In the genomic region with DNA sequence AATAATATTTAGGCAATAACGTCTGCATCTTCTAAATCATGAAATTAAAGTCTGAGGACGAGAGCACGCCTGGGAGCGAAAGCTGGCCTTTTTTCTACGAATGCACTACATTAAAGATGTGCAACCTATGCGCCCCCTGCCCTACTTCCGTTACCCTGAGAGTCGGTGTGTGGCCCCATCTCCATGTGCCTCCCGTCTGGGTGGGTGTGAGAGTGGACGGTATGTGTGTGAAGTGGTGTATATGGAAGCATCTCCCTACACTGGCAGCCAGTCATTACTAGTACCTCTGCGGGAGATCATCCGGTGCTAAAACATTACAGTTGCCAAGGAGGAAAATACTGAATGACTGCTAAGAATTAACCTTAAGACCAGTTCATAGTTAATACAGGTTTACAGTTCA, we compare ENCODE assay signal across 21 cellular contexts. TPM values are rescaled to one million over a fixed set of nuclear protein-coding genes. Genes with fewer than 3 reads are reported as not detected.
DNase-seq lines count a peak whose midpoint lies in the region; ATAC-seq and TF ChIP-seq lines count a peak whose summit lies in the region.
"Had no signal": no experiment of that assay in that cellular context is flagged by ENCODE, and none has a peak within 500 bp of the region (broad histone marks: within the 10 kb centered on the region; RNA-seq: fewer than 3 reads in every experiment).

No MANE protein-coding gene starts in this region.

- in situ Hi-C loops in G401 (cut with HindIII; ENCODE audit: low sequenced_read_pairs), result no loop called here

- H3K9ac ChIP-seq in endodermal cell (ENCODE audit: extremely low read depth, low read length, poor library complexity, severe bottlenecking), result no peak overlapping the region

- no peak for TF ChIP-seq CTCF in endodermal cell (conservative IDR thresholded peaks at IDR 0.05)
- TF ChIP-seq CTCF in body of pancreas (IDR thresholded peaks at IDR 0.05), result no peak

- H3K4me3 Mint-ChIP-seq in endodermal cell, result no peak overlapping the region
- H3K4me3 Mint-ChIP-seq: activated CD4-positive, alpha-beta T cell treated with anti-CD3 and anti-CD28 coated beads, Interleukin-2, amount 10 ng/mL, durations not matched to agents 24 days and 14 days; CD14-positive monocyte; central memory CD8-positive, alpha-beta T cell; naive thymus-derived CD8-positive, alpha-beta T cell; type B pancreatic cell had no signal

- intact Hi-C loops in body of pancreas (cut with DNase I), result no loop called here

- H3K27ac ChIP-seq in endodermal cell (ENCODE audit: low read depth, low read length) (no peak overlapping the region), body of pancreas (no peak overlapping the region)
- H3K27ac ChIP-seq: Peyer's patch had no signal

- H3K36me3 Mint-ChIP-seq in endodermal cell (ENCODE audit: low read depth), result peaks cover 60% of the 10 kb centered on the region

- H3K27ac Mint-ChIP-seq in endodermal cell, result no peak overlapping the region
- H3K27ac Mint-ChIP-seq: activated CD4-positive, alpha-beta T cell treated with anti-CD3 and anti-CD28 coated beads, Interleukin-2, amount 10 ng/mL, durations not matched to agents 24 days and 14 days; type B pancreatic cell had no signal

- H3K4me3 ChIP-seq in H7 (ENCODE audit: insufficient read depth, low read depth, low read length) (no peak overlapping the region), endodermal cell (ENCODE audit: low read length) (no peak overlapping the region), body of pancreas (no peak overlapping the region)
- H3K4me3 ChIP-seq: Peyer's patch, smooth muscle cell had no signal

- no peaks in the 10 kb centered on the region for H3K9me3 Mint-ChIP-seq in endodermal cell
- H3K9me3 Mint-ChIP-seq: activated CD4-positive, alpha-beta T cell treated with anti-CD3 and anti-CD28 coated beads, Interleukin-2, amount 10 ng/mL, durations not matched to agents 24 days and 14 days; activated naive CD4-positive, alpha-beta T cell treated with anti-CD3 and anti-CD28 coated beads, Interleukin-2, amount 50 U/mL, for 72 hours; CD14-positive monocyte; central memory CD8-positive, alpha-beta T cell; naive thymus-derived CD8-positive, alpha-beta T cell; type B pancreatic cell had no signal

- H3K27me3 ChIP-seq in H7 (ENCODE audit: control insufficient read depth, insufficient read depth, low read length) (no peaks in the 10 kb centered on the region), endodermal cell (ENCODE audit: control insufficient read depth, insufficient read depth, low read length, poor library complexity, severe bottlenecking) (no peaks in the 10 kb centered on the region), body of pancreas (no peaks in the 10 kb centered on the region)
- H3K27me3 ChIP-seq: Peyer's patch had no signal

- H3K4me1 Mint-ChIP-seq in endodermal cell, result peaks cover 2% of the 10 kb centered on the region

- H3K36me3 ChIP-seq in H7 (replicated peaks; ENCODE audit: control insufficient read depth, insufficient read depth, low read length) (peaks cover 15% of the 10 kb centered on the region), endodermal cell (ENCODE audit: control insufficient read depth, insufficient read depth, low read length) (peaks cover 59% of the 10 kb centered on the region), body of pancreas (replicated peaks in 1 of 2; ENCODE audit: insufficient read depth in 1 of 2, low read depth in 2 of 2) (peaks cover 0 to 30% of the 10 kb centered on the region in 2 donors)

- no peak for TF ChIP-seq POLR2A in body of pancreas (IDR thresholded peaks at IDR 0.05)

- H3K27me3 Mint-ChIP-seq in endodermal cell (ENCODE audit: insufficient read depth), result no peaks in the 10 kb centered on the region
- H3K27me3 Mint-ChIP-seq: activated CD4-positive, alpha-beta T cell treated with anti-CD3 and anti-CD28 coated beads, Interleukin-2, amount 10 ng/mL, durations not matched to agents 24 days and 14 days; central memory CD8-positive, alpha-beta T cell; naive thymus-derived CD8-positive, alpha-beta T cell; type B pancreatic cell had no signal

- H3K4me1 ChIP-seq in endodermal cell (ENCODE audit: control insufficient read depth, insufficient read depth, low read length) (no peaks in the 10 kb centered on the region), body of pancreas (peaks cover 11% of the 10 kb centered on the region)
- H3K4me1 ChIP-seq: Peyer's patch had no signal

- H3K9me3 ChIP-seq in endodermal cell (ENCODE audit: control insufficient read depth, low read length) (no peaks in the 10 kb centered on the region), body of pancreas (no peaks in the 10 kb centered on the region)
- H3K9me3 ChIP-seq: Peyer's patch had no signal

- WGBS in endodermal cell (ENCODE audit: insufficient coverage in 1 of 2, insufficient read length in 1 of 2), 2 experiments, result 98% methylated on average over 6 to 12 of the region's 12 CpGs
- WGBS in body of pancreas, 2 donors, result 91 to 93% methylated on average over 12 of the region's 12 CpGs

- DNase-seq in G401 (ENCODE audit: low spot score), result peak; percentile 19
- DNase-seq in H7, result peak; percentile 27
- DNase-seq in endodermal cell, result peak; percentile 24
- peak; percentile 14 for DNase-seq in stimulated activated CD8-positive, alpha-beta memory T cell treated with anti-CD3 and anti-CD28 coated beads, Interleukin-4, amount 100 ng/mL, for 48 hours
- no peak for DNase-seq in NCI-H748 (lab: John Stamatoyannopoulos, UW; ENCODE audit: unreplicated experiment)
- DNase-seq in body of pancreas, result no peak
- DNase-seq in AG20443 (ENCODE audit: low spot score), result no peak
- DNase-seq: activated CD4-positive, alpha-beta T cell treated with anti-CD3 and anti-CD28 coated beads, Interleukin-2, amount 10 ng/mL, durations not matched to agents 24 days and 14 days; naive thymus-derived CD8-positive, alpha-beta T cell; NCI-H2029; NCI-H2227 treated with DMSO at 0.1 percent for 48 hours; NCI-H526 treated with DMSO at 0.1 percent for 48 hours; SIG-M5; stimulated activated CD4-positive, alpha-beta T cell treated with anti-CD3 and anti-CD28 coated beads, Interleukin-1b, Interleukin-23, amount 100 ng/mL, for 48 hours; T1000 had no signal

- ATAC-seq in body of pancreas, result no peak
- ATAC-seq: naive thymus-derived CD8-positive, alpha-beta T cell had no signal

RNA-seq across cellular contexts. Expression of a gene that starts 19.3 kb away (rescaled TPM):
- total RNA-seq in G401 (2014; rRNA removed; shearing (Covaris generic)), result 672 and 986 TPM in 2 replicates
- 282 and 412 TPM in 2 replicates for total RNA-seq in H7 (2014; rRNA removed; shearing (Covaris generic))
- total RNA-seq in endodermal cell, result 100 to 1,000 TPM; 602 to 920 TPM
- 1,216 TPM for polyA plus RNA-seq in endodermal cell (2013, experiment 1 of 2)
- 1,012 TPM for polyA plus RNA-seq in endodermal cell (2013, experiment 2 of 2)
- 100 to 1,000 TPM in 1 of 2 donors, 10 to 100 TPM in 1; 92.1 to 146 TPM for total RNA-seq in body of pancreas

RNA-seq across cellular contexts. Expression of a gene that starts 25.7 kb away (rescaled TPM):
- 17.6 and 29.3 TPM in 2 replicates for total RNA-seq in G401 (2014; rRNA removed; shearing (Covaris generic))
- 13.4 and 14.1 TPM in 2 replicates for total RNA-seq in H7 (2014; rRNA removed; shearing (Covaris generic))
- total RNA-seq in endodermal cell (1 to 10 TPM; 7.4 to 7.9 TPM), body of pancreas (10 to 100 TPM in 1 of 2 donors, 1 to 10 TPM in 1; 7.9 to 10.4 TPM)
- 4.5 TPM for polyA plus RNA-seq in endodermal cell (2013, experiment 1 of 2)
- 4.1 TPM for polyA plus RNA-seq in endodermal cell (2013, experiment 2 of 2)

RNA-seq across cellular contexts. Expression of a gene that starts 59.2 kb away (rescaled TPM):
- total RNA-seq in G401 (2014; rRNA removed; shearing (Covaris generic)), result 4.0 and 12.2 TPM in 2 replicates
- 16.6 and 17.7 TPM in 2 replicates for total RNA-seq in H7 (2014; rRNA removed; shearing (Covaris generic))
- total RNA-seq in endodermal cell, result 10 to 100 TPM; 27.6 to 28.1 TPM
- polyA plus RNA-seq in endodermal cell (2013, experiment 1 of 2), result 20.2 TPM
- 20.5 TPM for polyA plus RNA-seq in endodermal cell (2013, experiment 2 of 2)
- total RNA-seq in body of pancreas, result 10 to 100 TPM in 1 of 2 donors, 1 to 10 TPM in 1; 9.9 to 11.9 TPM

RNA-seq across cellular contexts. Expression of a gene that starts 59.5 kb away (rescaled TPM):
- 29.7 and 34.7 TPM in 2 replicates for total RNA-seq in G401 (2014; rRNA removed; shearing (Covaris generic))
- total RNA-seq in H7 (2014; rRNA removed; shearing (Covaris generic)), result 15.8 and 17.4 TPM in 2 replicates
- total RNA-seq in endodermal cell, result 10 to 100 TPM; 30.1 to 39.8 TPM
- polyA plus RNA-seq in endodermal cell (2013, experiment 1 of 2), result 34.9 TPM
- polyA plus RNA-seq in endodermal cell (2013, experiment 2 of 2), result 38.8 TPM
- total RNA-seq in body of pancreas, result 10 to 100 TPM; 15.2 to 32.2 TPM

Comparison
In these comparisons a context has a peak if more than half of its experiments do, and no peak if none do; other contexts are left out.
1. DNase-seq: peak in G401 (single experiment), H7 (single experiment), endodermal cell (single experiment) and stimulated activated CD8-positive, alpha-beta memory T cell treated with anti-CD3 and anti-CD28 coated beads, Interleukin-4, amount 100 ng/mL, for 48 hours (single experiment); none in NCI-H748 (single experiment), body of pancreas (0 of 4) and AG20443 (single experiment).